8 cellular contexts compared by ENCODE assay signal in genomic region chr14:103123128-103123633, GRCh38. TPM values are rescaled to one million over a fixed set of nuclear protein-coding genes. Genes with fewer than 3 reads are reported as not detected.
DNase-seq lines count a peak whose midpoint lies in the region; FAIRE-seq and TF ChIP-seq lines count a peak whose summit lies in the region.

TNFAIP2 (plus strand) TSS chr14:103123461; CDS start chr14:103126458, 2,997 bp downstream.

- TF ChIP-seq CTCF in osteoblast (IDR thresholded peaks at IDR 0.05; ENCODE audit: extremely low read depth, low read depth, low read length) = no peak

- H2AFZ ChIP-seq in osteoblast (ENCODE audit: low read length) = peak within 1 kb of the TSS; percentile 67

- TF ChIP-seq POLR2A in GM15510 (IDR thresholded peaks at IDR 0.05; ENCODE audit: borderline replicate concordance, extremely low read depth, insufficient read length) = peak; percentile 47

- peaks cover 24% of the 10 kb centered on the region for H3K79me2 ChIP-seq in osteoblast (ENCODE audit: insufficient read depth, low read length)

- H3K27me3 ChIP-seq in osteoblast (ENCODE audit: insufficient read depth, low read length) = no peaks in the 10 kb centered on the region

- no peak within 1 kb of the TSS for H3K27ac ChIP-seq in osteoblast (ENCODE audit: low read depth, low read length)

- DNase-seq in RCC 7860 (ENCODE audit: low spot score) (peak; percentile 25), frontal cortex (ENCODE audit: low spot score in 2 of 2) (no peak), osteoblast (ENCODE audit: insufficient read length, low spot score, missing footprints) (peak; percentile 94), Ammon's horn (ENCODE audit: low spot score) (no peak), NCI-H187 treated with DMSO at 0.1 percent for 48 hours (lab: John Stamatoyannopoulos, UW) (no peak), HuH-7 (ENCODE audit: low spot score) (no peak), NCI-H146 treated with DMSO at 0.1 percent for 48 hours (lab: John Stamatoyannopoulos, UW; ENCODE audit: unreplicated experiment) (no peak)

- H3K4me3 ChIP-seq in osteoblast (ENCODE audit: insufficient read depth, low read length) = peak within 1 kb of the TSS; percentile 75

- H3K36me3 ChIP-seq in osteoblast (ENCODE audit: insufficient read depth, low read length) = peaks cover 5% of the 10 kb centered on the region

- FAIRE-seq in RCC 7860 (lab: Jason Lieb, UNC) (no peak), frontal cortex (lab: Jason Lieb, UNC) (no peak)

- H3K4me2 ChIP-seq in osteoblast (ENCODE audit: insufficient read depth, low read length) = peak within 1 kb of the TSS; percentile 84

- peaks cover 35% of the 10 kb centered on the region for H3K4me1 ChIP-seq in osteoblast (ENCODE audit: insufficient read depth, low read length)

- H4K20me1 ChIP-seq in osteoblast (ENCODE audit: insufficient read depth, low read length) = peaks cover 30% of the 10 kb centered on the region

- H3K9me3 ChIP-seq in osteoblast (ENCODE audit: low read depth, low read length) = no peaks in the 10 kb centered on the region

RNA-seq across cellular contexts. Expression of gene TNFAIP2, which starts in this region (rescaled TPM):
- total RNA-seq in frontal cortex (11.8 TPM), osteoblast (41.3 and 60.1 TPM in 2 replicates)

Comparison
In these comparisons a context has a peak if more than half of its experiments do, and no peak if none do; other contexts are left out.
1. DNase-seq: peak in RCC 7860 (single experiment) and osteoblast (single experiment); none in frontal cortex (0 of 2), Ammon's horn (single experiment), NCI-H187 treated with DMSO at 0.1 percent for 48 hours (single experiment), HuH-7 (single experiment) and NCI-H146 treated with DMSO at 0.1 percent for 48 hours (single experiment).